18 cellular contexts compared by ENCODE assay signal in genomic region chr4:40544216-40544615, GRCh38.
DNase-seq lines count a peak whose midpoint lies in the region; ATAC-seq, FAIRE-seq and TF ChIP-seq lines count a peak whose summit lies in the region.
"Had no signal": no experiment of that assay in that cellular context is flagged by ENCODE, and none has a peak within 500 bp of the region (broad histone marks: within the 10 kb centered on the region; RNA-seq: fewer than 3 reads in every experiment).

No MANE protein-coding gene starts in this region.

- no peaks in the 10 kb centered on the region for H3K27me3 ChIP-seq in endodermal cell (ENCODE audit: control insufficient read depth, insufficient read depth, low read length, poor library complexity, severe bottlenecking)
- H3K27me3 ChIP-seq: BLaER1 had no signal

- no peak for DNase-seq in GM19239 (ENCODE audit: insufficient read length, low spot score)
- DNase-seq in endodermal cell: no peak
- no peak for DNase-seq in type B pancreatic cell (ENCODE audit: extremely low spot score, unreplicated experiment)
- DNase-seq in activated T-helper 2 cell treated with anti-CD3 and anti-CD28 coated beads, Interferon-gamma antibody, Interleukin-2, Interleukin-4, amounts not matched to agents 10 μg/mL and 5 μg/mL and 100 μg/mL, durations not matched to agents 14 hours and 24 hours and 36 hours (ENCODE audit: low spot score): no peak
- no peak for DNase-seq in activated naive CD8-positive, alpha-beta T cell treated with anti-CD3 and anti-CD28 coated beads, Interleukin-2, amount 50 U/mL, for 24 hours
- no peak for DNase-seq in NCI-H226
- DNase-seq: 8988T; AML-193; Calu3; CD4-positive, CD25-positive, alpha-beta regulatory T cell; DMS 273 treated with DMSO at 0.1 percent for 48 hours; HCEC 1CT; HFFc6 had no signal

- intact Hi-C loops in activated T-helper 2 cell treated with anti-CD3 and anti-CD28 coated beads, Interferon-gamma antibody, Interleukin-2, Interleukin-4, amounts not matched to agents 10 μg/mL and 5 μg/mL and 100 μg/mL, durations not matched to agents 14 hours and 24 hours and 36 hours (cut with micrococcal nuclease): no loop called here

- WGBS in endodermal cell (ENCODE audit: insufficient coverage in 1 of 2, insufficient read length in 1 of 2), 2 experiments: 87 to 94% methylated on average over 3 to 7 of the region's 7 CpGs

- no peak overlapping the region for H3K4me3 ChIP-seq in endodermal cell (ENCODE audit: low read length)
- H3K4me3 ChIP-seq: BLaER1, GM12878 had no signal

- peaks cover 2% of the 10 kb centered on the region for H3K9me3 Mint-ChIP-seq in endodermal cell
- H3K9me3 Mint-ChIP-seq in type B pancreatic cell: no peaks in the 10 kb centered on the region
- H3K9me3 Mint-ChIP-seq in activated T-helper 2 cell treated with anti-CD3 and anti-CD28 coated beads, Interferon-gamma antibody, Interleukin-2, Interleukin-4, amounts not matched to agents 10 μg/mL and 5 μg/mL and 100 μg/mL, durations not matched to agents 14 hours and 24 hours and 36 hours: no peaks in the 10 kb centered on the region
- H3K9me3 Mint-ChIP-seq in activated naive CD8-positive, alpha-beta T cell treated with anti-CD3 and anti-CD28 coated beads, Interleukin-2, amount 50 U/mL, for 24 hours: no peaks in the 10 kb centered on the region
- H3K9me3 Mint-ChIP-seq: CD4-positive, CD25-positive, alpha-beta regulatory T cell; HFFc6 had no signal

- H3K4me3 Mint-ChIP-seq in endodermal cell (no peak overlapping the region), type B pancreatic cell (no peak overlapping the region)
- no peak overlapping the region for H3K4me3 Mint-ChIP-seq in activated T-helper 2 cell treated with anti-CD3 and anti-CD28 coated beads, Interferon-gamma antibody, Interleukin-2, Interleukin-4, amounts not matched to agents 10 μg/mL and 5 μg/mL and 100 μg/mL, durations not matched to agents 14 hours and 24 hours and 36 hours (ENCODE audit: low read depth)
- no peak overlapping the region for H3K4me3 Mint-ChIP-seq in activated naive CD8-positive, alpha-beta T cell treated with anti-CD3 and anti-CD28 coated beads, Interleukin-2, amount 50 U/mL, for 24 hours
- H3K4me3 Mint-ChIP-seq: CD4-positive, CD25-positive, alpha-beta regulatory T cell; HFFc6 had no signal

- H3K36me3 Mint-ChIP-seq in endodermal cell (ENCODE audit: low read depth): peaks cover 56% of the 10 kb centered on the region
- no peaks in the 10 kb centered on the region for H3K36me3 Mint-ChIP-seq in type B pancreatic cell
- H3K36me3 Mint-ChIP-seq in activated T-helper 2 cell treated with anti-CD3 and anti-CD28 coated beads, Interferon-gamma antibody, Interleukin-2, Interleukin-4, amounts not matched to agents 10 μg/mL and 5 μg/mL and 100 μg/mL, durations not matched to agents 14 hours and 24 hours and 36 hours (ENCODE audit: low read depth): peaks cover 25% of the 10 kb centered on the region
- no peaks in the 10 kb centered on the region for H3K36me3 Mint-ChIP-seq in activated naive CD8-positive, alpha-beta T cell treated with anti-CD3 and anti-CD28 coated beads, Interleukin-2, amount 50 U/mL, for 24 hours (ENCODE audit: low read depth)
- H3K36me3 Mint-ChIP-seq: CD4-positive, CD25-positive, alpha-beta regulatory T cell had no signal

- FAIRE-seq in GM19239 (lab: Jason Lieb, UNC): peak; percentile 44
- FAIRE-seq: GM12878, H1, HTR-8/SVneo had no signal

- H3K27ac ChIP-seq in VCaP: 0 out of 2 replicates have a peak overlapping the region, but pooled peaks have one; percentile 5
- H3K27ac ChIP-seq in endodermal cell (ENCODE audit: low read depth, low read length): no peak overlapping the region
- H3K27ac ChIP-seq: BLaER1 had no signal

- H3K27me3 Mint-ChIP-seq in endodermal cell (ENCODE audit: insufficient read depth) (no peaks in the 10 kb centered on the region), type B pancreatic cell (no peaks in the 10 kb centered on the region)
- no peaks in the 10 kb centered on the region for H3K27me3 Mint-ChIP-seq in activated T-helper 2 cell treated with anti-CD3 and anti-CD28 coated beads, Interferon-gamma antibody, Interleukin-2, Interleukin-4, amounts not matched to agents 10 μg/mL and 5 μg/mL and 100 μg/mL, durations not matched to agents 14 hours and 24 hours and 36 hours (ENCODE audit: low read depth)
- no peaks in the 10 kb centered on the region for H3K27me3 Mint-ChIP-seq in activated naive CD8-positive, alpha-beta T cell treated with anti-CD3 and anti-CD28 coated beads, Interleukin-2, amount 50 U/mL, for 24 hours
- H3K27me3 Mint-ChIP-seq: CD4-positive, CD25-positive, alpha-beta regulatory T cell had no signal

- H3K9me3 ChIP-seq in endodermal cell (ENCODE audit: control insufficient read depth, low read length): peaks cover 11% of the 10 kb centered on the region
- H3K9me3 ChIP-seq: BLaER1 had no signal

- no peak overlapping the region for H3K9ac ChIP-seq in endodermal cell (ENCODE audit: extremely low read depth, low read length, poor library complexity, severe bottlenecking)
- H3K9ac ChIP-seq: BLaER1 had no signal

- H3K4me1 Mint-ChIP-seq in endodermal cell: peaks cover 15% of the 10 kb centered on the region
- H3K4me1 Mint-ChIP-seq in type B pancreatic cell (ENCODE audit: unreplicated experiment): peaks cover 11% of the 10 kb centered on the region
- peaks cover 14% of the 10 kb centered on the region for H3K4me1 Mint-ChIP-seq in activated T-helper 2 cell treated with anti-CD3 and anti-CD28 coated beads, Interferon-gamma antibody, Interleukin-2, Interleukin-4, amounts not matched to agents 10 μg/mL and 5 μg/mL and 100 μg/mL, durations not matched to agents 14 hours and 24 hours and 36 hours (ENCODE audit: low read depth)
- no peaks in the 10 kb centered on the region for H3K4me1 Mint-ChIP-seq in activated naive CD8-positive, alpha-beta T cell treated with anti-CD3 and anti-CD28 coated beads, Interleukin-2, amount 50 U/mL, for 24 hours
- H3K4me1 Mint-ChIP-seq: CD4-positive, CD25-positive, alpha-beta regulatory T cell had no signal

- H3K4me1 ChIP-seq in endodermal cell (ENCODE audit: control insufficient read depth, insufficient read depth, low read length): no peaks in the 10 kb centered on the region
- H3K4me1 ChIP-seq: BLaER1 had no signal

- TF ChIP-seq CTCF in VCaP (conservative IDR thresholded peaks at IDR 0.05) (no peak), endodermal cell (conservative IDR thresholded peaks at IDR 0.05) (no peak), type B pancreatic cell (conservative IDR thresholded peaks at IDR 0.05) (no peak)

- H3K36me3 ChIP-seq in endodermal cell (ENCODE audit: control insufficient read depth, insufficient read depth, low read length): peaks cover 17% of the 10 kb centered on the region
- H3K36me3 ChIP-seq: BLaER1 had no signal

- H3K27ac Mint-ChIP-seq in endodermal cell: peak overlapping the region; percentile 4
- peak overlapping the region; percentile 16 for H3K27ac Mint-ChIP-seq in type B pancreatic cell
- no peak overlapping the region for H3K27ac Mint-ChIP-seq in activated T-helper 2 cell treated with anti-CD3 and anti-CD28 coated beads, Interferon-gamma antibody, Interleukin-2, Interleukin-4, amounts not matched to agents 10 μg/mL and 5 μg/mL and 100 μg/mL, durations not matched to agents 14 hours and 24 hours and 36 hours
- H3K27ac Mint-ChIP-seq in activated naive CD8-positive, alpha-beta T cell treated with anti-CD3 and anti-CD28 coated beads, Interleukin-2, amount 50 U/mL, for 24 hours: no peak overlapping the region
- H3K27ac Mint-ChIP-seq: CD4-positive, CD25-positive, alpha-beta regulatory T cell; HFFc6 had no signal

- no peak for ATAC-seq in activated naive CD8-positive, alpha-beta T cell treated with anti-CD3 and anti-CD28 coated beads, Interleukin-2, amount 50 U/mL, for 24 hours
- ATAC-seq: GM12878 had no signal

Comparison
In these comparisons a context has a peak if more than half of its experiments do, and no peak if none do; other contexts are left out.
1. H3K27ac Mint-ChIP-seq: peak in endodermal cell (single experiment) and type B pancreatic cell (single experiment); none in activated T-helper 2 cell treated with anti-CD3 and anti-CD28 coated beads, Interferon-gamma antibody, Interleukin-2, Interleukin-4, amounts not matched to agents 10 μg/mL and 5 μg/mL and 100 μg/mL, durations not matched to agents 14 hours and 24 hours and 36 hours (single experiment) and activated naive CD8-positive, alpha-beta T cell treated with anti-CD3 and anti-CD28 coated beads, Interleukin-2, amount 50 U/mL, for 24 hours (single experiment).